In genomic region chr3:42213417-42213816, GRCh38 we compare ENCODE assay signal across 1 cellular context.
TF ChIP-seq lines count a peak whose summit lies in the region.

No MANE protein-coding gene starts in this region.

TF ChIP-seq in H1, 55 proteins besides CTCF, POLR2A, EP300 and RAD21 (continued from another document):
- TF ChIP-seq MAX (IDR thresholded peaks at IDR 0.05) (no peak), FOSL1 (IDR thresholded peaks at IDR 0.05; ENCODE audit: insufficient read depth, low read depth, low read length) (no peak), SP2 (IDR thresholded peaks at IDR 0.05; ENCODE audit: low read length) (no peak), USF2 (IDR thresholded peaks at IDR 0.05; ENCODE audit: low read length) (no peak), POLR2AphosphoS5 (IDR thresholded peaks at IDR 0.05; ENCODE audit: low read depth, low read length) (no peak), POU5F1 (IDR thresholded peaks at IDR 0.05; ENCODE audit: low read depth, low read length) (no peak), MAFK (IDR thresholded peaks at IDR 0.05; ENCODE audit: low read depth, low read length) (no peak), RFX5 (IDR thresholded peaks at IDR 0.05; ENCODE audit: borderline replicate concordance, low read depth, low read length) (no peak), RBBP5 (IDR thresholded peaks at IDR 0.05; ENCODE audit: borderline replicate concordance, low read depth, low read length) (no peak), KDM5A (IDR thresholded peaks at IDR 0.05; ENCODE audit: low read length) (no peak), ATF2 (IDR thresholded peaks at IDR 0.05; ENCODE audit: low read length) (no peak), TAF7 (optimal IDR thresholded peaks at IDR 0.05; ENCODE audit: borderline replicate concordance, low read depth, low read length) (no peak), ASH2L (IDR thresholded peaks at IDR 0.05; ENCODE audit: low read length) (no peak)
- TF ChIP-seq, protein P1, sequence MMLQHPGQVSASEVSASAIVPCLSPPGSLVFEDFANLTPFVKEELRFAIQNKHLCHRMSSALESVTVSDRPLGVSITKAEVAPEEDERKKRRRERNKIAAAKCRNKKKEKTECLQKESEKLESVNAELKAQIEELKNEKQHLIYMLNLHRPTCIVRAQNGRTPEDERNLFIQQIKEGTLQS (IDR thresholded peaks at IDR 0.05; ENCODE audit: insufficient read depth, low read depth, low read length): no peak
